In the genomic region with DNA sequence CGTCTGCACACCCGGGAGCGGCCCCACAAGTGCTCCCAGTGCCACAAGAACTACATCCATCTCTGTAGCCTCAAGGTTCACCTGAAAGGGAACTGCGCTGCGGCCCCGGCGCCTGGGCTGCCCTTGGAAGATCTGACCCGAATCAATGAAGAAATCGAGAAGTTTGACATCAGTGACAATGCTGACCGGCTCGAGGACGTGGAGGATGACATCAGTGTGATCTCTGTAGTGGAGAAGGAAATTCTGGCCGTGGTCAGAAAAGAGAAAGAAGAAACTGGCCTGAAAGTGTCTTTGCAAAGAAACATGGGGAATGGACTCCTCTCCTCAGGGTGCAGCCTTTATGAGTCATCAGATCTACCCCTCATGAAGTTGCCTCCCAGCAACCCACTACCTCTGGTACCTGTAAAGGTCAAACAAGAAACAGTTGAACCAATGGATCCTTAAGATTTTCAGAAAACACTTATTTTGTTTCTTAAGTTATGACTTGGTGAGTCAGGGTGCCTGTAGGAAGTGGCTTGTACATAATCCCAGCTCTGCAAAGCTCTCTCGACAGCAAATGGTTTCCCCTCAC, we compare ENCODE assay signal across 22 cellular contexts. TPM values are rescaled to one million over a fixed set of nuclear protein-coding genes. Genes with fewer than 3 reads are reported as not detected.
DNase-seq lines count a peak whose midpoint lies in the region; ATAC-seq, FAIRE-seq and TF ChIP-seq lines count a peak whose summit lies in the region.
"Had no signal": no experiment of that assay in that cellular context is flagged by ENCODE, and none has a peak within 500 bp of the region (broad histone marks: within the 10 kb centered on the region; RNA-seq: fewer than 3 reads in every experiment).

No MANE protein-coding gene starts in this region.

- H3K9me3 Mint-ChIP-seq in MCF 10A (ENCODE audit: unreplicated experiment) (no peaks in the 10 kb centered on the region), astrocyte (ENCODE audit: unreplicated experiment) (no peaks in the 10 kb centered on the region), osteocyte (ENCODE audit: unreplicated experiment) (no peaks in the 10 kb centered on the region), Calu3 (ENCODE audit: low read depth, unreplicated experiment) (no peaks in the 10 kb centered on the region)
- H3K9me3 Mint-ChIP-seq in stimulated activated naive CD8-positive, alpha-beta T cell treated with anti-CD3 and anti-CD28 coated beads, Interleukin-15, Interleukin-2, amounts not matched to agents 100 ng/mL and 50 ng/mL, for 24 hours: no peaks in the 10 kb centered on the region
- H3K9me3 Mint-ChIP-seq: activated naive CD4-positive, alpha-beta T cell treated with anti-CD3 and anti-CD28 coated beads, Interleukin-2, amount 50 U/mL, for 24 hours; HFFc6; type B pancreatic cell had no signal

- H3K4me3 ChIP-seq in mammary epithelial cell (replicated peaks in 1 of 3; ENCODE audit: insufficient read depth in 1 of 3, low read depth in 2 of 3, low read length in 3 of 3) (no peak overlapping the region), KMS-11 (IDR thresholded peaks at IDR 0.05; ENCODE audit: insufficient read depth, low read depth, low read length) (no peak overlapping the region), astrocyte (ENCODE audit: insufficient read depth, low read depth, low read length) (no peak overlapping the region)
- H3K4me3 ChIP-seq: ascending aorta, lung had no signal

- intact Hi-C loops in MCF 10A (cut with micrococcal nuclease) (no loop called here), mammary epithelial cell (cut with micrococcal nuclease) (no loop called here), Calu3 (cut with micrococcal nuclease; ENCODE audit: unreplicated experiment) (no loop called here)

- no peak for DNase-seq in MCF 10A (ENCODE audit: unreplicated experiment)
- DNase-seq in mammary epithelial cell: no peak
- no peak for DNase-seq in astrocyte (ENCODE audit: low read depth)
- DNase-seq in osteocyte (ENCODE audit: extremely low spot score, unreplicated experiment): no peak
- no peak for DNase-seq in foreskin keratinocyte
- DNase-seq in Calu3: no peak
- DNase-seq: central memory CD4-positive, alpha-beta T cell; HFFc6; KG1; kidney glomerular epithelial cell; NCI-H1694 treated with DMSO at 0.1 percent for 48 hours; NCI-H526; stimulated activated CD4-positive, alpha-beta T cell treated with anti-CD3 and anti-CD28 coated beads, Interleukin-15, amount 100 ng/mL, for 24 hours had no signal

- H3K27me3 ChIP-seq in mammary epithelial cell (ENCODE audit: insufficient read depth, low read length) (no peaks in the 10 kb centered on the region), KMS-11 (ENCODE audit: insufficient read depth, low read depth) (no peaks in the 10 kb centered on the region), astrocyte (ENCODE audit: insufficient read depth, low read length) (no peaks in the 10 kb centered on the region), foreskin keratinocyte (no peaks in the 10 kb centered on the region)
- H3K27me3 ChIP-seq: ascending aorta had no signal

- no peaks in the 10 kb centered on the region for H3K9me3 ChIP-seq in mammary epithelial cell (replicated peaks; ENCODE audit: insufficient read depth, low read length)
- H3K9me3 ChIP-seq in astrocyte (ENCODE audit: insufficient read depth, low read depth, low read length): no peaks in the 10 kb centered on the region
- H3K9me3 ChIP-seq: ascending aorta had no signal

- no peak overlapping the region for H3K4me2 ChIP-seq in mammary epithelial cell (ENCODE audit: insufficient read depth, low read depth, low read length)
- peak overlapping the region; percentile 75 for H3K4me2 ChIP-seq in KMS-11
- no peak overlapping the region for H3K4me2 ChIP-seq in astrocyte (ENCODE audit: low read length)

- CTCF ChIA-PET in MCF 10A (lab: Yijun Ruan, JAX) (no interaction called here), mammary epithelial cell (lab: Charles Lee; ENCODE audit: low non-redundant PET) (no interaction called here), Calu3 (lab: Charles Lee) (no interaction called here)

- POLR2A ChIA-PET in MCF 10A (lab: Yijun Ruan, JAX): interaction anchor here (0.5 to 0.6 kb wide), 3 partner anchors 20 to 980 kb away, joined by 3 to 4 read pairs (median 3); no protein-coding TSS in a partner anchor

- H3K79me2 ChIP-seq in mammary epithelial cell (ENCODE audit: insufficient read depth, low read length) (no peaks in the 10 kb centered on the region), KMS-11 (ENCODE audit: insufficient read depth, low read depth) (peaks cover 65% of the 10 kb centered on the region), astrocyte (ENCODE audit: insufficient read depth, low read length) (no peaks in the 10 kb centered on the region)

- H3K27ac ChIP-seq in mammary epithelial cell (ENCODE audit: insufficient read depth, low read depth, low read length): no peak overlapping the region
- peak overlapping the region; percentile 95 for H3K27ac ChIP-seq in KMS-11
- no peak overlapping the region for H3K27ac ChIP-seq in astrocyte (ENCODE audit: low read depth, low read length)
- H3K27ac ChIP-seq in foreskin keratinocyte: no peak overlapping the region
- H3K27ac ChIP-seq: ascending aorta, VCaP had no signal

- ATAC-seq in foreskin keratinocyte: no peak

- peaks cover 11% of the 10 kb centered on the region for H3K4me1 ChIP-seq in mammary epithelial cell (ENCODE audit: insufficient read depth, low read length)
- peaks cover 100% of the 10 kb centered on the region for H3K4me1 ChIP-seq in KMS-11 (ENCODE audit: low read depth, poor library complexity, severe bottlenecking)
- H3K4me1 ChIP-seq in astrocyte (ENCODE audit: insufficient read depth, low read length): no peaks in the 10 kb centered on the region
- H3K4me1 ChIP-seq in foreskin keratinocyte: peaks cover 4% of the 10 kb centered on the region
- H3K4me1 ChIP-seq: ascending aorta had no signal

- H4K20me1 ChIP-seq in mammary epithelial cell (ENCODE audit: insufficient read depth, low read length) (no peaks in the 10 kb centered on the region), KMS-11 (ENCODE audit: insufficient read depth) (0 out of 2 replicates have a peak, but pooled peaks cover 6% of the 10 kb centered on the region), astrocyte (ENCODE audit: insufficient read depth, low read length) (no peaks in the 10 kb centered on the region)

- no peak for FAIRE-seq in astrocyte (lab: Jason Lieb, UNC)
- FAIRE-seq: endothelial cell of umbilical vein had no signal

- H3K36me3 ChIP-seq in mammary epithelial cell (ENCODE audit: insufficient read depth, low read length): peaks cover 5% of the 10 kb centered on the region
- H3K36me3 ChIP-seq in KMS-11 (ENCODE audit: insufficient read depth): peaks cover 23% of the 10 kb centered on the region
- H3K36me3 ChIP-seq in astrocyte (ENCODE audit: insufficient read depth, low read length): peaks cover 3% of the 10 kb centered on the region
- H3K36me3 ChIP-seq: ascending aorta had no signal

- H3K27ac Mint-ChIP-seq in MCF 10A (ENCODE audit: low read depth, unreplicated experiment) (peak overlapping the region; percentile 50), astrocyte (ENCODE audit: unreplicated experiment) (peak overlapping the region; percentile 5), osteocyte (ENCODE audit: unreplicated experiment) (no peak overlapping the region), Calu3 (ENCODE audit: unreplicated experiment) (no peak overlapping the region)
- peak overlapping the region; percentile 43 for H3K27ac Mint-ChIP-seq in stimulated activated naive CD8-positive, alpha-beta T cell treated with anti-CD3 and anti-CD28 coated beads, Interleukin-15, Interleukin-2, amounts not matched to agents 100 ng/mL and 50 ng/mL, for 24 hours
- H3K27ac Mint-ChIP-seq: activated naive CD4-positive, alpha-beta T cell treated with anti-CD3 and anti-CD28 coated beads, Interleukin-2, amount 50 U/mL, for 24 hours; HFFc6; type B pancreatic cell had no signal

- H3K9ac ChIP-seq in mammary epithelial cell (ENCODE audit: insufficient read depth, low read length): no peak overlapping the region
- peak overlapping the region; percentile 95; the same call in 1 of the 2 replicates for H3K9ac ChIP-seq in KMS-11
- no peak overlapping the region for H3K9ac ChIP-seq in astrocyte (ENCODE audit: low read length)

- H3K36me3 Mint-ChIP-seq in MCF 10A (ENCODE audit: insufficient read depth, unreplicated experiment) (peaks cover 67% of the 10 kb centered on the region), astrocyte (ENCODE audit: low read depth, unreplicated experiment) (peaks cover 35% of the 10 kb centered on the region), osteocyte (ENCODE audit: unreplicated experiment) (no peaks in the 10 kb centered on the region), Calu3 (ENCODE audit: insufficient read depth, unreplicated experiment) (no peaks in the 10 kb centered on the region)
- peaks cover 28% of the 10 kb centered on the region for H3K36me3 Mint-ChIP-seq in stimulated activated naive CD8-positive, alpha-beta T cell treated with anti-CD3 and anti-CD28 coated beads, Interleukin-15, Interleukin-2, amounts not matched to agents 100 ng/mL and 50 ng/mL, for 24 hours (ENCODE audit: low read depth)

- no peak overlapping the region for H3K4me3 Mint-ChIP-seq in MCF 10A (ENCODE audit: unreplicated experiment)
- no peak overlapping the region for H3K4me3 Mint-ChIP-seq in astrocyte (ENCODE audit: unreplicated experiment)
- peak overlapping the region; percentile 15 for H3K4me3 Mint-ChIP-seq in stimulated activated naive CD8-positive, alpha-beta T cell treated with anti-CD3 and anti-CD28 coated beads, Interleukin-15, Interleukin-2, amounts not matched to agents 100 ng/mL and 50 ng/mL, for 24 hours
- no peak overlapping the region for H3K4me3 Mint-ChIP-seq in osteocyte (ENCODE audit: unreplicated experiment)
- H3K4me3 Mint-ChIP-seq in Calu3 (ENCODE audit: low read depth, unreplicated experiment): no peak overlapping the region
- H3K4me3 Mint-ChIP-seq: activated naive CD4-positive, alpha-beta T cell treated with anti-CD3 and anti-CD28 coated beads, Interleukin-2, amount 50 U/mL, for 24 hours; CD14-positive monocyte; HFFc6; type B pancreatic cell had no signal

- H3K27me3 Mint-ChIP-seq in MCF 10A (ENCODE audit: insufficient read depth, unreplicated experiment): no peaks in the 10 kb centered on the region
- H3K27me3 Mint-ChIP-seq in astrocyte (ENCODE audit: low read depth, unreplicated experiment): no peaks in the 10 kb centered on the region
- peaks cover 22% of the 10 kb centered on the region for H3K27me3 Mint-ChIP-seq in stimulated activated naive CD8-positive, alpha-beta T cell treated with anti-CD3 and anti-CD28 coated beads, Interleukin-15, Interleukin-2, amounts not matched to agents 100 ng/mL and 50 ng/mL, for 24 hours
- H3K27me3 Mint-ChIP-seq in osteocyte (ENCODE audit: unreplicated experiment): no peaks in the 10 kb centered on the region
- H3K27me3 Mint-ChIP-seq in Calu3 (ENCODE audit: unreplicated experiment): peaks cover 4% of the 10 kb centered on the region
- H3K27me3 Mint-ChIP-seq: activated naive CD4-positive, alpha-beta T cell treated with anti-CD3 and anti-CD28 coated beads, Interleukin-2, amount 50 U/mL, for 24 hours; type B pancreatic cell had no signal

- H2AFZ ChIP-seq in mammary epithelial cell (ENCODE audit: low read depth, low read length): no peak overlapping the region
- no peak overlapping the region for H2AFZ ChIP-seq in KMS-11 (ENCODE audit: low read depth)
- no peak overlapping the region for H2AFZ ChIP-seq in astrocyte (ENCODE audit: low read depth, low read length)

- dilution Hi-C loops in mammary epithelial cell (cut with HindIII; ENCODE audit: low sequenced_read_pairs): no loop called here

- BruUV-seq in MCF 10A (replicated peaks; lab: Mats Ljungman, UMichigan) (no TSS peak), mammary epithelial cell (replicated peaks; lab: Mats Ljungman, UMichigan) (no TSS peak), Calu3 (replicated peaks; lab: Mats Ljungman, UMichigan) (no TSS peak)

- 97% methylated on average over 12 of the region's 14 CpGs for WGBS in mammary epithelial cell (ENCODE audit: low coverage, missing lambda C conversion rate)

- in situ Hi-C loops in mammary epithelial cell (cut with MboI; ENCODE audit: low sequenced_read_pairs in 2 of 2): no loop called here

- H3K4me1 Mint-ChIP-seq in MCF 10A (ENCODE audit: insufficient read depth, unreplicated experiment) (peaks cover 15% of the 10 kb centered on the region), astrocyte (ENCODE audit: low read depth, unreplicated experiment) (peaks cover 5% of the 10 kb centered on the region), osteocyte (ENCODE audit: unreplicated experiment) (no peaks in the 10 kb centered on the region), Calu3 (ENCODE audit: low read depth, unreplicated experiment) (peaks cover 9% of the 10 kb centered on the region)
- H3K4me1 Mint-ChIP-seq in stimulated activated naive CD8-positive, alpha-beta T cell treated with anti-CD3 and anti-CD28 coated beads, Interleukin-15, Interleukin-2, amounts not matched to agents 100 ng/mL and 50 ng/mL, for 24 hours (ENCODE audit: low read depth): peaks cover 59% of the 10 kb centered on the region

- TF ChIP-seq CTCF in MCF 10A (IDR thresholded peaks at IDR 0.05; ENCODE audit: unreplicated experiment): no peak
- TF ChIP-seq CTCF in mammary epithelial cell (conservative IDR thresholded peaks at IDR 0.05 in 1 of 2, IDR thresholded peaks at IDR 0.05 in 1 of 2; ENCODE audit: extremely low read depth in 1 of 2, insufficient read depth in 1 of 2, low read depth in 1 of 2, low read length in 2 of 2): no peak
- TF ChIP-seq CTCF in KMS-11 (conservative IDR thresholded peaks at IDR 0.05; ENCODE audit: low read depth, low read length): no peak
- TF ChIP-seq CTCF in astrocyte (IDR thresholded peaks at IDR 0.05; ENCODE audit: insufficient read depth, low read depth, low read length): no peak
- no peak for TF ChIP-seq CTCF in osteocyte (IDR thresholded peaks at IDR 0.05)
- TF ChIP-seq CTCF in foreskin keratinocyte (conservative IDR thresholded peaks at IDR 0.05): no peak
- TF ChIP-seq CTCF in Calu3 (IDR thresholded peaks at IDR 0.05; ENCODE audit: unreplicated experiment): no peak

RNA-seq across cellular contexts. Expression of a gene that starts 21.0 kb away (rescaled TPM):
- total RNA-seq in MCF 10A (2022): 12.6 and 13.1 TPM in 2 replicates
- 10 to 100 TPM in 1 of 2 donors, 1 to 10 TPM in 1; 5.7 to 17.7 TPM for total RNA-seq in mammary epithelial cell
- polyA plus RNA-seq in mammary epithelial cell: 3.2 TPM
- 20.5 TPM for polyA minus RNA-seq in mammary epithelial cell
- 10.5 and 11.4 TPM in 2 replicates for total RNA-seq in astrocyte
- total RNA-seq in osteocyte: 0.29 TPM in 1 of 2 replicates, not detected in the other
- 10.1 and 19.6 TPM in 2 replicates for total RNA-seq in foreskin keratinocyte
- 3.4 and 5.9 TPM in 2 replicates for polyA plus RNA-seq in foreskin keratinocyte
- total RNA-seq in Calu3 (2022): 0.40 and 1.1 TPM in 2 replicates

Comparison
In these comparisons a context has a peak if more than half of its experiments do, and no peak if none do; other contexts are left out.
1. H3K27ac Mint-ChIP-seq: peak in MCF 10A (single experiment), astrocyte (single experiment) and stimulated activated naive CD8-positive, alpha-beta T cell treated with anti-CD3 and anti-CD28 coated beads, Interleukin-15, Interleukin-2, amounts not matched to agents 100 ng/mL and 50 ng/mL, for 24 hours (single experiment); none in osteocyte (single experiment) and Calu3 (single experiment).